In the genomic region with DNA sequence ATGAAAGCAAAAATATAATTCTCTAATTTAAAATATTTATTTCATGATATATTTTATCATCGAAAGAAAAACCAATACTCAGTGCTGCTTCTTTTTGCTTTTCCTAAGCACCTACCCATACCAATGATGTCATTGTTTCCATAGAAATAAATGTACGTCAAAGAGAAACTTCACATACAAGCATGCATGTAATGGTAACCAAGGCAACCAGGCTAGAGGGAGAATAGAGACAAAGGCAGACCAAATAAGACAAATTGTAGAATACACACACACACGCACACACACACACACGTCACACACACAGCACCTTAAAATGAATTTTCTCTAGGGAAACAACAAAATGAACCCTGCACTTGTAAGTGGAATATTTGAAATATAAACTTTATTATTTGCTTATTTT, we compare ENCODE assay signal across 12 cellular contexts.
DNase-seq lines count a peak whose midpoint lies in the region; ATAC-seq and TF ChIP-seq lines count a peak whose summit lies in the region.
"Had no signal": no experiment of that assay in that cellular context is flagged by ENCODE, and none has a peak within 500 bp of the region (broad histone marks: within the 10 kb centered on the region; RNA-seq: fewer than 3 reads in every experiment).

No MANE protein-coding gene starts in this region.

- ATAC-seq in HG03432 (IDR thresholded peaks at IDR 0.05; ENCODE audit: unreplicated experiment) (peak; percentile 55), GM21737 (IDR thresholded peaks at IDR 0.05; ENCODE audit: unreplicated experiment) (no peak)
- ATAC-seq: body of pancreas; stimulated activated naive CD8-positive, alpha-beta T cell treated with anti-CD3 and anti-CD28 coated beads, Interleukin-15, Interleukin-2, amounts not matched to agents 100 U/mL and 50 U/mL, for 24 hours had no signal

- peak; percentile 92 for DNase-seq in DMS153 (lab: John Stamatoyannopoulos, UW)
- DNase-seq in NCI-H2227 treated with DMSO at 0.1 percent for 48 hours (lab: John Stamatoyannopoulos, UW): peak; percentile 46
- no peak for DNase-seq in endothelial cell (ENCODE audit: low spot score)
- no peak for DNase-seq in activated CD4-positive, alpha-beta memory T cell treated with anti-CD3 and anti-CD28 coated beads, Interleukin-2, amount 10 ng/mL, durations not matched to agents 7 days and 5 days
- DNase-seq in 8988T: no peak
- no peak for DNase-seq in NCI-H524 (lab: John Stamatoyannopoulos, UW)
- DNase-seq: midbrain; stimulated activated CD4-positive, alpha-beta T cell treated with anti-CD3 and anti-CD28 coated beads, Interleukin-4, amount 100 ng/mL, for 1 hour; stimulated activated naive CD8-positive, alpha-beta T cell treated with anti-CD3 and anti-CD28 coated beads, Interleukin-15, Interleukin-2, amounts not matched to agents 100 U/mL and 50 U/mL, for 24 hours had no signal

- POLR2A ChIA-PET in activated CD4-positive, alpha-beta memory T cell treated with anti-CD3 and anti-CD28 coated beads, Interleukin-2, amount 10 ng/mL, durations not matched to agents 7 days and 5 days (lab: Charles Lee): no interaction called here

- no peak overlapping the region for H3K4me3 Mint-ChIP-seq in endothelial cell (ENCODE audit: unreplicated experiment)
- H3K4me3 Mint-ChIP-seq in activated CD4-positive, alpha-beta memory T cell treated with anti-CD3 and anti-CD28 coated beads, Interleukin-2, amount 10 ng/mL, durations not matched to agents 7 days and 5 days: no peak overlapping the region

- peak overlapping the region; percentile 6 for H3K27ac Mint-ChIP-seq in endothelial cell (ENCODE audit: unreplicated experiment)
- H3K27ac Mint-ChIP-seq in activated CD4-positive, alpha-beta memory T cell treated with anti-CD3 and anti-CD28 coated beads, Interleukin-2, amount 10 ng/mL, durations not matched to agents 7 days and 5 days: no peak overlapping the region

- no peak for TF ChIP-seq CTCF in endothelial cell (IDR thresholded peaks at IDR 0.05; ENCODE audit: unreplicated experiment)

- H3K9me3 Mint-ChIP-seq in endothelial cell (ENCODE audit: unreplicated experiment): no peaks in the 10 kb centered on the region
- no peaks in the 10 kb centered on the region for H3K9me3 Mint-ChIP-seq in activated CD4-positive, alpha-beta memory T cell treated with anti-CD3 and anti-CD28 coated beads, Interleukin-2, amount 10 ng/mL, durations not matched to agents 7 days and 5 days

- CTCF ChIA-PET in activated CD4-positive, alpha-beta memory T cell treated with anti-CD3 and anti-CD28 coated beads, Interleukin-2, amount 10 ng/mL, durations not matched to agents 7 days and 5 days (lab: Charles Lee): no interaction called here

- peaks cover 6% of the 10 kb centered on the region for H3K27me3 Mint-ChIP-seq in endothelial cell (ENCODE audit: unreplicated experiment)
- H3K27me3 Mint-ChIP-seq in activated CD4-positive, alpha-beta memory T cell treated with anti-CD3 and anti-CD28 coated beads, Interleukin-2, amount 10 ng/mL, durations not matched to agents 7 days and 5 days: no peaks in the 10 kb centered on the region

- no peaks in the 10 kb centered on the region for H3K36me3 Mint-ChIP-seq in endothelial cell (ENCODE audit: low read depth, unreplicated experiment)
- H3K36me3 Mint-ChIP-seq in activated CD4-positive, alpha-beta memory T cell treated with anti-CD3 and anti-CD28 coated beads, Interleukin-2, amount 10 ng/mL, durations not matched to agents 7 days and 5 days (ENCODE audit: low read depth): no peaks in the 10 kb centered on the region

- no peaks in the 10 kb centered on the region for H3K4me1 Mint-ChIP-seq in endothelial cell (ENCODE audit: unreplicated experiment)
- no peaks in the 10 kb centered on the region for H3K4me1 Mint-ChIP-seq in activated CD4-positive, alpha-beta memory T cell treated with anti-CD3 and anti-CD28 coated beads, Interleukin-2, amount 10 ng/mL, durations not matched to agents 7 days and 5 days

Comparison
In these comparisons a context has a peak if more than half of its experiments do, and no peak if none do; other contexts are left out.
1. DNase-seq: peak in DMS153 (single experiment) and NCI-H2227 treated with DMSO at 0.1 percent for 48 hours (single experiment); none in endothelial cell (single experiment), activated CD4-positive, alpha-beta memory T cell treated with anti-CD3 and anti-CD28 coated beads, Interleukin-2, amount 10 ng/mL, durations not matched to agents 7 days and 5 days (single experiment), 8988T (single experiment) and NCI-H524 (0 of 2).